ENCODE assay signal across 1 cellular context in genomic region chr6:34414999-34415858, GRCh38.
A peak's percentile ranks its signal among the peaks of the same experiment; 100 is the strongest.
TF ChIP-seq lines count a peak whose summit lies in the region.

No MANE protein-coding gene starts in this region.

TF ChIP-seq in K562, 482 proteins besides CTCF, POLR2A, EP300 and RAD21 (continued from another document and continues in another):
- 0 out of 2 replicates have a peak, but pooled peaks have one; percentile 13 for TF ChIP-seq PKNOX1 (IDR thresholded peaks at IDR 0.05)
- 0 out of 2 replicates have a peak, but pooled peaks have one; percentile 8 for TF ChIP-seq HES1 (IDR thresholded peaks at IDR 0.05; ENCODE audit: low read depth)
- no peak for TF ChIP-seq HINFP (tag; conservative IDR thresholded peaks at IDR 0.05; ENCODE audit: low read depth)
- no peak for TF ChIP-seq ILK (tag; IDR thresholded peaks at IDR 0.05; ENCODE audit: borderline replicate concordance, low read depth)
- TF ChIP-seq MAX (CRISPR knock-in tag; IDR thresholded peaks at IDR 0.05): no peak
- no peak for TF ChIP-seq ZNF316 (IDR thresholded peaks at IDR 0.05)
- TF ChIP-seq CBX1 (IDR thresholded peaks at IDR 0.05; ENCODE audit: low read depth): no peak
- peak; percentile 3; the same call in 1 of the 2 replicates for TF ChIP-seq ADNP (tag; IDR thresholded peaks at IDR 0.05)
- TF ChIP-seq KDM5B (IDR thresholded peaks at IDR 0.05; ENCODE audit: insufficient replicate concordance, low read depth, low read length): peak; percentile 23
- no peak for TF ChIP-seq MBD2 (IDR thresholded peaks at IDR 0.05; ENCODE audit: borderline replicate concordance, low read depth)
- no peak for TF ChIP-seq TRIM28 (IDR thresholded peaks at IDR 0.05)
- no peak for TF ChIP-seq PCBP1 (IDR thresholded peaks at IDR 0.05; ENCODE audit: low read depth, low read length, poor library complexity, severe bottlenecking)
- TF ChIP-seq ZZZ3 (IDR thresholded peaks at IDR 0.05): no peak
- TF ChIP-seq ETV6 (IDR thresholded peaks at IDR 0.05; ENCODE audit: borderline replicate concordance in 1 of 2, low read depth in 2 of 2, low read length in 1 of 2): no peak
- no peak for TF ChIP-seq ETV6 (CRISPR knock-in tag; IDR thresholded peaks at IDR 0.05; ENCODE audit: borderline replicate concordance)
- no peak for TF ChIP-seq HDAC8 (tag; IDR thresholded peaks at IDR 0.05)
- no peak for TF ChIP-seq HDAC6 (IDR thresholded peaks at IDR 0.05; ENCODE audit: low read depth, low read length)
- TF ChIP-seq NCOR1 (IDR thresholded peaks at IDR 0.05): no peak
- TF ChIP-seq TEAD1 (CRISPR knock-in tag; IDR thresholded peaks at IDR 0.05): no peak
- TF ChIP-seq ZBTB11 (CRISPR knock-in tag; IDR thresholded peaks at IDR 0.05): 0 out of 6 replicates have a peak, but pooled peaks of 1 of the 3 experiments have one; percentile 26
- no peak for TF ChIP-seq XRCC4 (IDR thresholded peaks at IDR 0.05; ENCODE audit: extremely low read depth, insufficient read depth, insufficient read length)
- TF ChIP-seq KLF10 (CRISPR knock-in tag; IDR thresholded peaks at IDR 0.05): no peak
- TF ChIP-seq MAZ (CRISPR knock-in tag; conservative IDR thresholded peaks at IDR 0.05 in 1 of 2, IDR thresholded peaks at IDR 0.05 in 1 of 2): peak in 1 of 2 experiments; percentile 61; a peak in 2 of 4 replicates
- no peak for TF ChIP-seq PHF8 (IDR thresholded peaks at IDR 0.05; ENCODE audit: borderline replicate concordance, low read length)
- TF ChIP-seq FOXJ2 (tag; IDR thresholded peaks at IDR 0.05): no peak
- no peak for TF ChIP-seq SIN3A (IDR thresholded peaks at IDR 0.05; ENCODE audit: borderline replicate concordance in 2 of 2, control insufficient read depth in 1 of 2, low read depth in 2 of 2, low read length in 2 of 2)
- TF ChIP-seq ATF7 (IDR thresholded peaks at IDR 0.05): 0 out of 2 replicates have a peak, but pooled peaks have one; percentile 12
- no peak for TF ChIP-seq ARNT (IDR thresholded peaks at IDR 0.05)
- no peak for TF ChIP-seq ZNF639 (CRISPR knock-in tag; conservative IDR thresholded peaks at IDR 0.05 in 1 of 2, IDR thresholded peaks at IDR 0.05 in 1 of 2)
- 0 out of 4 replicates have a peak, but pooled peaks of 1 of the 2 experiments have one; percentile 21 for TF ChIP-seq KDM1A (IDR thresholded peaks at IDR 0.05)
- no peak for TF ChIP-seq KAT2B (IDR thresholded peaks at IDR 0.05; ENCODE audit: low read depth, low read length)
- TF ChIP-seq ZHX1 (conservative IDR thresholded peaks at IDR 0.05; ENCODE audit: low read length): no peak
- TF ChIP-seq NR1H2 (CRISPR knock-in tag; IDR thresholded peaks at IDR 0.05): no peak
- TF ChIP-seq NFATC3 (IDR thresholded peaks at IDR 0.05): no peak
- TF ChIP-seq POLR2G (IDR thresholded peaks at IDR 0.05; ENCODE audit: low read depth, low read length): no peak
- TF ChIP-seq TRIM25 (IDR thresholded peaks at IDR 0.05; ENCODE audit: borderline replicate concordance): no peak
- TF ChIP-seq GATAD2B (IDR thresholded peaks at IDR 0.05; ENCODE audit: borderline replicate concordance): no peak
- TF ChIP-seq ZBTB40 (IDR thresholded peaks at IDR 0.05): no peak
- peak; percentile 30; the same call in 1 of the 2 replicates for TF ChIP-seq ZBTB40 (CRISPR knock-in tag; IDR thresholded peaks at IDR 0.05)
